24 cellular contexts compared by ENCODE assay signal in genomic region chr2:223681125-223681524, GRCh38.
"Had no signal": no experiment of that assay in that cellular context is flagged by ENCODE, and none has a peak within 500 bp of the region (broad histone marks: within the 10 kb centered on the region; RNA-seq: fewer than 3 reads in every experiment).

No MANE protein-coding gene starts in this region.

- H3K4me3 Mint-ChIP-seq: IgD-negative memory B cell had no signal

- ATAC-seq: K562, PC-3 had no signal

- H3K9ac ChIP-seq: KMS-11, SK-N-SH had no signal

- FAIRE-seq: HTR-8/SVneo, K562 had no signal

- H3K27ac Mint-ChIP-seq: IgD-negative memory B cell had no signal

- H3K4me2 ChIP-seq: KMS-11, SK-N-SH had no signal

- H3K27ac ChIP-seq: HL-60, KMS-11, Peyer's patch had no signal

- H3K9me2 ChIP-seq: SK-N-SH had no signal

- H3K36me3 ChIP-seq: MG63, Peyer's patch had no signal

- H3K27me3 Mint-ChIP-seq: IgD-negative memory B cell had no signal

- H3K4me1 ChIP-seq: Peyer's patch had no signal

- H3K9me3 Mint-ChIP-seq: IgD-negative memory B cell had no signal

- H3K9me3 ChIP-seq: MG63, Peyer's patch, SK-N-SH had no signal

- H3K27me3 ChIP-seq: MG63, Peyer's patch had no signal

- DNase-seq: Kasumi-1; MG63; NCI-H1092; NCI-H1105 treated with DMSO at 0.1 percent for 48 hours; NCI-H1417 treated with DMSO at 0.1 percent for 48 hours; NCI-H146; NCI-H1694 treated with DMSO at 0.1 percent for 48 hours; NCI-H1930; NCI-H2081; NCI-H2107; NCI-H2227 treated with DMSO at 0.1 percent for 48 hours; NCI-H524; NCI-H526 treated with DMSO at 0.1 percent for 48 hours; NCI-H774; NK-92 treated with Interleukin-12 subunit alpha and Interleukin-12 subunit beta, amount 100 ng/mL, for 24 hours; PC-3; Peyer's patch; SHP77; SK-N-SH had no signal

- H3K4me3 ChIP-seq: K562, MG63, Peyer's patch had no signal

- H3K36me3 Mint-ChIP-seq: IgD-negative memory B cell had no signal
